In the genomic region with DNA sequence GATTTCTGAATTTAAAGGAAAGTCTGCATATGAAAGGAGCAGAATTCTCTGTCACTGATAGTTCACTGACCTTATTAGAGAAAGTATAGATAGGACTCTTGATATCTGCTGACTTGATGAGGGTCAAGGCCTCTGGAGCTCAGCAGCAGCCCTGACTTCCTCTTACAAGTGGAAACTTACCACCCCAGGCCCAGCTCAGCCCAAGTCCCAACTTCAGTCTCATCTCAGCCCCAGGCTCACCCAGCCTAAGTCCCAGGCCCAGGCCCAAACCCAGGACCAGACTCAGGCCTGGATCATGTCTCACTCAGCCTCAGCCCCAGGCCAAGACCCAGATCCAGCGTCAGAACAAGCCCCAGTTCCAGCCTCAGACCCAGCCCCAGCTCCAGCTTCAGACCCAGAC, we compare ENCODE assay signal across 1 cellular context. TPM values are rescaled to one million over a fixed set of nuclear protein-coding genes. Genes with fewer than 3 reads are reported as not detected.
"Had no signal": no experiment of that assay in that cellular context is flagged by ENCODE, and none has a peak within 500 bp of the region (broad histone marks: within the 10 kb centered on the region; RNA-seq: fewer than 3 reads in every experiment).

No MANE protein-coding gene starts in this region.

RNA-seq across cellular contexts. Expression of a gene that starts 24.7 kb away (rescaled TPM):
- total RNA-seq: PC-9 had no signal
